In genomic region chr15:72778796-72779195, GRCh38 we compare ENCODE assay signal across 17 cellular contexts.
"Had no signal": no experiment of that assay in that cellular context is flagged by ENCODE, and none has a peak within 500 bp of the region (broad histone marks: within the 10 kb centered on the region; RNA-seq: fewer than 3 reads in every experiment).

No MANE protein-coding gene starts in this region.

- DNase-seq: activated CD4-positive, alpha-beta T cell treated with anti-CD3 and anti-CD28 coated beads, Interleukin-2, amount 10 ng/mL, durations not matched to agents 7 days and 5 days; activated CD4-positive, CD25-positive, alpha-beta regulatory T cell; activated naive CD4-positive, alpha-beta T cell; activated T-cell treated with anti-CD3 and anti-CD28 coated beads for 4 hours; dermis blood vessel endothelial cell; effector memory CD8-positive, alpha-beta T cell; gastrocnemius medialis; heart right ventricle; left colon; pancreas; stimulated activated CD4-positive, alpha-beta T cell treated with anti-CD3 and anti-CD28 coated beads, Interleukin-2, amount 100 ng/mL, for 48 hours; T-helper 17 cell; thyroid gland had no signal

- H3K36me3 Mint-ChIP-seq: neural progenitor cell had no signal

- H3K9me3 ChIP-seq: ascending aorta, gastrocnemius medialis, heart right ventricle, pancreas, thyroid gland had no signal

- H2AFZ ChIP-seq: neural progenitor cell had no signal

- H3K27me3 ChIP-seq: ascending aorta, gastrocnemius medialis, heart right ventricle, neural progenitor cell, pancreas, thyroid gland had no signal

- H3K4me3 ChIP-seq: ascending aorta, gastrocnemius medialis, heart right ventricle, lung, neural progenitor cell, pancreas, thyroid gland had no signal

- H3K4me2 ChIP-seq: neural progenitor cell had no signal

- H3K9me3 Mint-ChIP-seq: activated CD4-positive, alpha-beta T cell treated with anti-CD3 and anti-CD28 coated beads, Interleukin-2, amount 10 ng/mL, durations not matched to agents 7 days and 5 days; effector memory CD8-positive, alpha-beta T cell; neural progenitor cell; stimulated activated memory B cell treated with anti-CD40 and anti-IgM and Interleukin-4, amounts not matched to agents 10 μg/mL and 1 μg/mL and 100 μg/mL, for 72 hours had no signal

- ATAC-seq: effector memory CD8-positive, alpha-beta T cell; gastrocnemius medialis; heart right ventricle; left colon; pancreas; stimulated activated memory B cell treated with anti-CD40 and anti-IgM and Interleukin-4, amounts not matched to agents 10 μg/mL and 1 μg/mL and 100 μg/mL, for 72 hours; T-helper 17 cell had no signal

- H3K4me3 Mint-ChIP-seq: activated CD4-positive, alpha-beta T cell treated with anti-CD3 and anti-CD28 coated beads, Interleukin-2, amount 10 ng/mL, durations not matched to agents 7 days and 5 days; effector memory CD8-positive, alpha-beta T cell; neural progenitor cell; stimulated activated memory B cell treated with anti-CD40 and anti-IgM and Interleukin-4, amounts not matched to agents 10 μg/mL and 1 μg/mL and 100 μg/mL, for 72 hours; T-helper 17 cell had no signal

- H3K27ac Mint-ChIP-seq: activated CD4-positive, alpha-beta T cell treated with anti-CD3 and anti-CD28 coated beads, Interleukin-2, amount 10 ng/mL, durations not matched to agents 7 days and 5 days; effector memory CD8-positive, alpha-beta T cell; neural progenitor cell; stimulated activated memory B cell treated with anti-CD40 and anti-IgM and Interleukin-4, amounts not matched to agents 10 μg/mL and 1 μg/mL and 100 μg/mL, for 72 hours had no signal

- H3K36me3 ChIP-seq: neural progenitor cell, pancreas had no signal

- H3K27me3 Mint-ChIP-seq: activated CD4-positive, alpha-beta T cell treated with anti-CD3 and anti-CD28 coated beads, Interleukin-2, amount 10 ng/mL, durations not matched to agents 7 days and 5 days; effector memory CD8-positive, alpha-beta T cell; stimulated activated memory B cell treated with anti-CD40 and anti-IgM and Interleukin-4, amounts not matched to agents 10 μg/mL and 1 μg/mL and 100 μg/mL, for 72 hours; T-helper 17 cell had no signal

- H3K9ac ChIP-seq: neural progenitor cell had no signal

- H3K27ac ChIP-seq: ascending aorta, gastrocnemius medialis, heart right ventricle, neural progenitor cell, pancreas, thyroid gland had no signal
